ENCODE assay signal across 2 cellular contexts in the genomic region with DNA sequence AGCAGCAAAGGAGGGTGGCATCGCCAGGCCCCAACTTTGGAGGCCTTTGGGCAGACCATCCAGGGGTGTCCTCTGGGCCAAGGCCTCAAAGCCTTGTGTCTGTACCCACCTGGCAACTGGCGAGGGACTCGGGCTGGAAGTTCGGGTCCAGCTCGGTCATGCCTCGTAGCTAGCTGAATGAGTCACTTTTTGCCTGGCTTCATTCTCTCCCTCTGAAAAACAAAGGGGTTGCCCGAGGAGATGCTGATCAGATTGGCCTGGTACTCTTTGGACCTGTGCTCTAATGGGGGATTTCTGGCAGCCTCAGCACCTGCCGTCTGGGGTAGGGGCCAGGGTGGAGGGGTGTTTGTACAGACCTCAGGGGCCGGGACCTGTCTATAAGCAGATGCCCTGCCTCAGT.
TF ChIP-seq lines count a peak whose summit lies in the region.

No MANE protein-coding gene starts in this region.

TF ChIP-seq in SK-N-SH treated with all-trans-retinoic acid at 6 μM for 48 hours, 23 proteins besides CTCF, POLR2A, EP300 and RAD21:
- no peak for TF ChIP-seq ZC3H10 (CRISPR knock-in tag; IDR thresholded peaks at IDR 0.05)
- no peak for TF ChIP-seq TCF4 (CRISPR knock-in tag; IDR thresholded peaks at IDR 0.05; ENCODE audit: borderline replicate concordance)
- TF ChIP-seq, protein P1, sequence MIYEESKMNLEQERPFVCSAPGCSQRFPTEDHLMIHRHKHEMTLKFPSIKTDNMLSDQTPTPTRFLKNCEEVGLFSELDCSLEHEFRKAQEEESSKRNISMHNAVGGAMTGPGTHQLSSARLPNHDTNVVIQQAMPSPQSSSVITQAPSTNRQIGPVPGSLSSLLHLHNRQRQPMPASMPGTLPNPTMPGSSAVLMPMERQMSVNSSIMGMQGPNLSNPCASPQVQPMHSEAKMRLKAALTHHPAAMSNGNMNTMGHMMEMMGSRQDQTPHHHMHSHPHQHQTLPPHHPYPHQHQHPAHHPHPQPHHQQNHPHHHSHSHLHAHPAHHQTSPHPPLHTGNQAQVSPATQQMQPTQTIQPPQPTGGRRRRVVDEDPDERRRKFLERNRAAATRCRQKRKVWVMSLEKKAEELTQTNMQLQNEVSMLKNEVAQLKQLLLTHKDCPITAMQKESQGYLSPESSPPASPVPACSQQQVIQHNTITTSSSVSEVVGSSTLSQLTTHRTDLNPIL (CRISPR knock-in tag; IDR thresholded peaks at IDR 0.05; ENCODE audit: low read depth): no peak
- TF ChIP-seq, protein P2, sequence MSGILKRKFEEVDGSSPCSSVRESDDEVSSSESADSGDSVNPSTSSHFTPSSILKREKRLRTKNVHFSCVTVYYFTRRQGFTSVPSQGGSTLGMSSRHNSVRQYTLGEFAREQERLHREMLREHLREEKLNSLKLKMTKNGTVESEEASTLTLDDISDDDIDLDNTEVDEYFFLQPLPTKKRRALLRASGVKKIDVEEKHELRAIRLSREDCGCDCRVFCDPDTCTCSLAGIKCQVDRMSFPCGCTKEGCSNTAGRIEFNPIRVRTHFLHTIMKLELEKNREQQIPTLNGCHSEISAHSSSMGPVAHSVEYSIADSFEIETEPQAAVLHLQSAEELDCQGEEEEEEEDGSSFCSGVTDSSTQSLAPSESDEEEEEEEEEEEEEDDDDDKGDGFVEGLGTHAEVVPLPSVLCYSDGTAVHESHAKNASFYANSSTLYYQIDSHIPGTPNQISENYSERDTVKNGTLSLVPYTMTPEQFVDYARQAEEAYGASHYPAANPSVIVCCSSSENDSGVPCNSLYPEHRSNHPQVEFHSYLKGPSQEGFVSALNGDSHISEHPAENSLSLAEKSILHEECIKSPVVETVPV (CRISPR knock-in tag; IDR thresholded peaks at IDR 0.05): no peak
- no peak for TF ChIP-seq ZFP30 (CRISPR knock-in tag; IDR thresholded peaks at IDR 0.05)

TF ChIP-seq in SK-N-SH, 30 proteins besides CTCF, POLR2A, EP300 and RAD21:
- TF ChIP-seq, protein P3, sequence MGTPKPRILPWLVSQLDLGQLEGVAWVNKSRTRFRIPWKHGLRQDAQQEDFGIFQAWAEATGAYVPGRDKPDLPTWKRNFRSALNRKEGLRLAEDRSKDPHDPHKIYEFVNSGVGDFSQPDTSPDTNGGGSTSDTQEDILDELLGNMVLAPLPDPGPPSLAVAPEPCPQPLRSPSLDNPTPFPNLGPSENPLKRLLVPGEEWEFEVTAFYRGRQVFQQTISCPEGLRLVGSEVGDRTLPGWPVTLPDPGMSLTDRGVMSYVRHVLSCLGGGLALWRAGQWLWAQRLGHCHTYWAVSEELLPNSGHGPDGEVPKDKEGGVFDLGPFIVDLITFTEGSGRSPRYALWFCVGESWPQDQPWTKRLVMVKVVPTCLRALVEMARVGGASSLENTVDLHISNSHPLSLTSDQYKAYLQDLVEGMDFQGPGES (IDR thresholded peaks at IDR 0.05; ENCODE audit: low read depth, low read length): no peak
- TF ChIP-seq FOXM1 (IDR thresholded peaks at IDR 0.05; ENCODE audit: low read depth): no peak
- TF ChIP-seq, protein P4, sequence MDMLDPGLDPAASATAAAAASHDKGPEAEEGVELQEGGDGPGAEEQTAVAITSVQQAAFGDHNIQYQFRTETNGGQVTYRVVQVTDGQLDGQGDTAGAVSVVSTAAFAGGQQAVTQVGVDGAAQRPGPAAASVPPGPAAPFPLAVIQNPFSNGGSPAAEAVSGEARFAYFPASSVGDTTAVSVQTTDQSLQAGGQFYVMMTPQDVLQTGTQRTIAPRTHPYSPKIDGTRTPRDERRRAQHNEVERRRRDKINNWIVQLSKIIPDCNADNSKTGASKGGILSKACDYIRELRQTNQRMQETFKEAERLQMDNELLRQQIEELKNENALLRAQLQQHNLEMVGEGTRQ (IDR thresholded peaks at IDR 0.05; ENCODE audit: borderline replicate concordance, low read depth, low read length): no peak
- TF ChIP-seq ELF1 (IDR thresholded peaks at IDR 0.05): no peak
- TF ChIP-seq, protein P5, sequence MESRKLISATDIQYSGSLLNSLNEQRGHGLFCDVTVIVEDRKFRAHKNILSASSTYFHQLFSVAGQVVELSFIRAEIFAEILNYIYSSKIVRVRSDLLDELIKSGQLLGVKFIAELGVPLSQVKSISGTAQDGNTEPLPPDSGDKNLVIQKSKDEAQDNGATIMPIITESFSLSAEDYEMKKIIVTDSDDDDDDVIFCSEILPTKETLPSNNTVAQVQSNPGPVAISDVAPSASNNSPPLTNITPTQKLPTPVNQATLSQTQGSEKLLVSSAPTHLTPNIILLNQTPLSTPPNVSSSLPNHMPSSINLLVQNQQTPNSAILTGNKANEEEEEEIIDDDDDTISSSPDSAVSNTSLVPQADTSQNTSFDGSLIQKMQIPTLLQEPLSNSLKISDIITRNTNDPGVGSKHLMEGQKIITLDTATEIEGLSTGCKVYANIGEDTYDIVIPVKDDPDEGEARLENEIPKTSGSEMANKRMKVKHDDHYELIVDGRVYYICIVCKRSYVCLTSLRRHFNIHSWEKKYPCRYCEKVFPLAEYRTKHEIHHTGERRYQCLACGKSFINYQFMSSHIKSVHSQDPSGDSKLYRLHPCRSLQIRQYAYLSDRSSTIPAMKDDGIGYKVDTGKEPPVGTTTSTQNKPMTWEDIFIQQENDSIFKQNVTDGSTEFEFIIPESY (IDR thresholded peaks at IDR 0.05; ENCODE audit: borderline replicate concordance, low read depth): no peak
- TF ChIP-seq MXI1 (IDR thresholded peaks at IDR 0.05; ENCODE audit: low read depth, low read length): no peak
- no peak for TF ChIP-seq TCF12 (IDR thresholded peaks at IDR 0.05)
- TF ChIP-seq MEF2A (IDR thresholded peaks at IDR 0.05; ENCODE audit: borderline replicate concordance, low read depth): no peak
